Comparison of ENCODE assay signal across 12 cellular contexts in genomic region chr16:4521971-4522623, GRCh38. TPM values are rescaled to one million over a fixed set of nuclear protein-coding genes. Genes with fewer than 3 reads are reported as not detected.
DNase-seq lines count a peak whose midpoint lies in the region; ATAC-seq and TF ChIP-seq lines count a peak whose summit lies in the region.
"Had no signal": no experiment of that assay in that cellular context is flagged by ENCODE, and none has a peak within 500 bp of the region (broad histone marks: within the 10 kb centered on the region; RNA-seq: fewer than 3 reads in every experiment).

No MANE protein-coding gene starts in this region.

- no peak overlapping the region for H3K56ac ChIP-seq in H9 (ENCODE audit: insufficient read length, low read depth, low read length)

- H3K4me3 Mint-ChIP-seq in H9 = no peak overlapping the region
- H3K4me3 Mint-ChIP-seq in progenitor cell of endocrine pancreas (ENCODE audit: low read depth) = no peak overlapping the region
- H3K4me3 Mint-ChIP-seq: activated T-cell treated with anti-CD3 and anti-CD28 coated beads, Interleukin-2, amount 50 U/mL, for 72 hours had no signal

- no peak overlapping the region for H4K5ac ChIP-seq in H9 (ENCODE audit: insufficient read length, low read depth, low read length)

- no peak overlapping the region for H2BK15ac ChIP-seq in H9 (ENCODE audit: low read depth, low read length)

- H3K4me1 Mint-ChIP-seq in H9 (peaks cover 39 to 61% of the 10 kb centered on the region in 2 experiments), progenitor cell of endocrine pancreas (ENCODE audit: low read depth) (no peaks in the 10 kb centered on the region)

- H3K9ac ChIP-seq in H9 (ENCODE audit: extremely low read depth, insufficient read length, low read length) = no peak overlapping the region

- H2BK20ac ChIP-seq in H9 (ENCODE audit: low read depth, low read length, poor library complexity, severe bottlenecking) = no peak overlapping the region

- no peak overlapping the region for H3K14ac ChIP-seq in H9 (ENCODE audit: insufficient read depth, low read length)

- no peaks in the 10 kb centered on the region for H3K9me3 ChIP-seq in H9 (ENCODE audit: control insufficient read depth, low read depth, low read length)

- no peak overlapping the region for H4K91ac ChIP-seq in H9 (ENCODE audit: insufficient read length, low read depth, low read length)

- H3K27ac ChIP-seq in H9 (ENCODE audit: insufficient read length, low read depth, low read length) = no peak overlapping the region

- no peak overlapping the region for H3K4me3 ChIP-seq in foreskin fibroblast (ENCODE audit: low read depth in 1 of 2, low read length in 2 of 2)

- H3K27me3 Mint-ChIP-seq in H9 (ENCODE audit: low read depth) (peaks cover 2% of the 10 kb centered on the region; the same call in 1 of the 2 replicates), progenitor cell of endocrine pancreas (no peaks in the 10 kb centered on the region)

- H4K8ac ChIP-seq in H9 (replicated peaks; ENCODE audit: insufficient read length, low read depth, low read length) = no peak overlapping the region

- H3K18ac ChIP-seq in H9 (ENCODE audit: insufficient read length, low read depth, low read length) = no peak overlapping the region

- H3K4ac ChIP-seq in H9 (ENCODE audit: low read depth, low read length) = no peak overlapping the region

- H3K4me1 ChIP-seq in H9 (ENCODE audit: insufficient read depth, low read length) = 0 out of 2 replicates have a peak, but pooled peaks cover 3% of the 10 kb centered on the region

- no peak overlapping the region for H2AFZ ChIP-seq in H9 (ENCODE audit: low read length)

- no peak overlapping the region for H3K4me2 ChIP-seq in H9 (ENCODE audit: insufficient read depth, insufficient read length, low read length)

- no peaks in the 10 kb centered on the region for H3K79me1 ChIP-seq in H9 (ENCODE audit: insufficient read depth, low read depth, low read length, poor library complexity, severe bottlenecking)

- no peaks in the 10 kb centered on the region for H3K27me3 ChIP-seq in H9 (ENCODE audit: insufficient read depth, low read length)

- no peaks in the 10 kb centered on the region for H3K23me2 ChIP-seq in H9 (ENCODE audit: insufficient read length, low read depth, low read length, poor library complexity, severe bottlenecking)

- H3K27ac Mint-ChIP-seq in H9 (peak overlapping the region; percentile 52 to 88 (median 79); a peak in 4 of 7 replicates), progenitor cell of endocrine pancreas (peak overlapping the region; percentile 67)
- H3K27ac Mint-ChIP-seq: activated T-cell treated with anti-CD3 and anti-CD28 coated beads, Interleukin-2, amount 50 U/mL, for 72 hours had no signal

- no peak overlapping the region for H2BK120ac ChIP-seq in H9 (ENCODE audit: low read depth, low read length, poor library complexity, severe bottlenecking)

- H3T11ph ChIP-seq in H9 (ENCODE audit: low read length) = no peak overlapping the region

- no CpG with 5 or more reads among the region's 11 CpGs for WGBS in H9 (ENCODE audit: extremely low coverage, insufficient read length, low lambda C conversion rate)

- DNase-seq in H9 (peak; percentile 49), NCI-H69 (lab: John Stamatoyannopoulos, UW) (peak; percentile 97), foreskin fibroblast (peak; percentile 28 to 69), progenitor cell of endocrine pancreas (ENCODE audit: low spot score, unreplicated experiment) (no peak), kidney glomerular epithelial cell (lab: John Stamatoyannopoulos, UW) (no peak)
- DNase-seq: activated T-cell treated with anti-CD3 and anti-CD28 coated beads, Interleukin-2, amount 50 U/mL, for 72 hours; stimulated activated naive CD4-positive, alpha-beta T cell treated with Interleukin-2 at 50 U/mL for 16 hours; T-helper 1 cell had no signal

- no peak overlapping the region for H2BK12ac ChIP-seq in H9 (ENCODE audit: insufficient read length, low read depth, low read length)

- peaks cover 0 to 7% (median 0%) of the 10 kb centered on the region in 3 experiments; a peak in 3 of 7 replicates for H3K36me3 Mint-ChIP-seq in H9 (ENCODE audit: insufficient read depth in 1 of 3, low read depth in 3 of 3)
- no peaks in the 10 kb centered on the region for H3K36me3 Mint-ChIP-seq in progenitor cell of endocrine pancreas (ENCODE audit: insufficient read depth)

- no peaks in the 10 kb centered on the region for H4K20me1 ChIP-seq in H9 (ENCODE audit: control insufficient read depth, insufficient read depth, insufficient read length)

- H3K23ac ChIP-seq in H9 (ENCODE audit: insufficient read length, low read depth, low read length) = no peak overlapping the region

- H3K9me3 Mint-ChIP-seq in H9 (no peaks in the 10 kb centered on the region), progenitor cell of endocrine pancreas (ENCODE audit: low read depth) (no peaks in the 10 kb centered on the region)
- H3K9me3 Mint-ChIP-seq: activated T-cell treated with anti-CD3 and anti-CD28 coated beads, Interleukin-2, amount 50 U/mL, for 72 hours had no signal

- 0 out of 2 replicates have a peak, but pooled peaks cover 2% of the 10 kb centered on the region for H3K79me2 ChIP-seq in H9 (ENCODE audit: insufficient read depth, low read length)

- TF ChIP-seq CTCF in H9 (conservative IDR thresholded peaks at IDR 0.05) = no peak
- no peak for TF ChIP-seq CTCF in foreskin fibroblast (IDR thresholded peaks at IDR 0.05; ENCODE audit: low read depth, low read length)
- TF ChIP-seq CTCF in progenitor cell of endocrine pancreas (IDR thresholded peaks at IDR 0.05; ENCODE audit: unreplicated experiment) = no peak

- ATAC-seq in HG02970 (IDR thresholded peaks at IDR 0.05; ENCODE audit: low FRiP score, unreplicated experiment) (no peak), GM19452 (IDR thresholded peaks at IDR 0.05; ENCODE audit: unreplicated experiment) (no peak), GM21381 (IDR thresholded peaks at IDR 0.05; ENCODE audit: unreplicated experiment) (no peak)
- ATAC-seq: activated T-cell treated with anti-CD3 and anti-CD28 coated beads, Interleukin-2, amount 50 U/mL, for 72 hours had no signal

- no peak overlapping the region for H2BK5ac ChIP-seq in H9 (ENCODE audit: insufficient read length, low read length)

- no peak overlapping the region for H2AK5ac ChIP-seq in H9 (ENCODE audit: insufficient read length, low read length)

RNA-seq across cellular contexts. Expression of gene CDIP1, which starts 16.5 kb away (rescaled TPM):
- total RNA-seq in H9 (2021) (49.7 and 50.5 TPM in 2 replicates), progenitor cell of endocrine pancreas (30.2 and 31.8 TPM in 2 replicates)

RNA-seq across cellular contexts. Expression of gene C16orf96, which starts 34.0 kb away (rescaled TPM):
- total RNA-seq in H9 (2021) = 1.4 and 2.0 TPM in 2 replicates
- 1.2 and 1.7 TPM in 2 replicates for total RNA-seq in progenitor cell of endocrine pancreas
- total RNA-seq: kidney epithelial cell had no signal

RNA-seq across cellular contexts. Expression of gene HMOX2, which starts 45.9 kb away (rescaled TPM):
- 44.4 and 45.7 TPM in 2 replicates for total RNA-seq in H9 (2021)
- total RNA-seq in progenitor cell of endocrine pancreas = 28.5 and 30.1 TPM in 2 replicates

RNA-seq across cellular contexts. Expression of gene NMRAL1, which starts 47.7 kb away (rescaled TPM):
- total RNA-seq in H9 (2021) = 74.1 and 78.9 TPM in 2 replicates
- total RNA-seq in progenitor cell of endocrine pancreas = 47.1 and 48.7 TPM in 2 replicates

Comparison
In these comparisons a context has a peak if more than half of its experiments do, and no peak if none do; other contexts are left out.
1. DNase-seq: peak in H9 (single experiment), NCI-H69 (single experiment) and foreskin fibroblast (2 of 2); none in progenitor cell of endocrine pancreas (single experiment) and kidney glomerular epithelial cell (single experiment).